Comparison of ENCODE assay signal across 18 cellular contexts in genomic region chr6:43837501-43837900, GRCh38.
A peak's percentile ranks its signal among the peaks of the same experiment; 100 is the strongest.
DNase-seq lines count a peak whose midpoint lies in the region; ATAC-seq and TF ChIP-seq lines count a peak whose summit lies in the region.
"Had no signal": no experiment of that assay in that cellular context is flagged by ENCODE, and none has a peak within 500 bp of the region (broad histone marks: within the 10 kb centered on the region; RNA-seq: fewer than 3 reads in every experiment).

No MANE protein-coding gene starts in this region.

- H3K9me3 ChIP-seq in HCT116 (ENCODE audit: control insufficient read depth in 1 of 2, insufficient read depth in 1 of 2, low read depth in 1 of 2, low read length in 2 of 2) = no peaks in the 10 kb centered on the region
- H3K9me3 ChIP-seq in hepatocyte (ENCODE audit: low read depth) = no peaks in the 10 kb centered on the region
- no peaks in the 10 kb centered on the region for H3K9me3 ChIP-seq in neural progenitor cell (ENCODE audit: low read depth)
- H3K9me3 ChIP-seq in SK-N-SH = no peaks in the 10 kb centered on the region
- no peaks in the 10 kb centered on the region for H3K9me3 ChIP-seq in tibial artery
- no peaks in the 10 kb centered on the region for H3K9me3 ChIP-seq in prostate gland
- H3K9me3 ChIP-seq: BE2C, SJCRH30 had no signal

- H3K4me2 ChIP-seq in HCT116 (ENCODE audit: low read length) = 0 out of 2 replicates have a peak overlapping the region, but pooled peaks have one; percentile 48
- peak overlapping the region; percentile 62 for H3K4me2 ChIP-seq in hepatocyte
- peak overlapping the region; percentile 15 for H3K4me2 ChIP-seq in neural progenitor cell
- no peak overlapping the region for H3K4me2 ChIP-seq in SK-N-SH
- H3K4me2 ChIP-seq: KMS-11 had no signal

- H3F3A ChIP-seq in neural progenitor cell (ENCODE audit: low read depth) (peaks cover 16% of the 10 kb centered on the region), SK-N-SH (replicated peaks; ENCODE audit: insufficient read depth) (no peaks in the 10 kb centered on the region)

- no peak overlapping the region for H2AFZ ChIP-seq in HCT116 (ENCODE audit: low read depth, low read length, poor library complexity, severe bottlenecking)
- H2AFZ ChIP-seq in hepatocyte = no peak overlapping the region
- H2AFZ ChIP-seq in neural progenitor cell (replicated peaks) = no peak overlapping the region
- H2AFZ ChIP-seq in SK-N-SH (ENCODE audit: low read depth) = no peak overlapping the region
- H2AFZ ChIP-seq: GM23248 had no signal

- no peak overlapping the region for H3K27ac Mint-ChIP-seq in neural progenitor cell

- no peak overlapping the region for H3K4me3 ChIP-seq in HCT116 (replicated peaks in 1 of 2; ENCODE audit: low read depth in 1 of 2, low read length in 2 of 2)
- no peak overlapping the region for H3K4me3 ChIP-seq in hepatocyte
- no peak overlapping the region for H3K4me3 ChIP-seq in neural progenitor cell
- no peak overlapping the region for H3K4me3 ChIP-seq in SK-N-SH (ENCODE audit: low read depth in 2 of 2, low read length in 1 of 2)
- H3K4me3 ChIP-seq in tibial artery = no peak overlapping the region
- H3K4me3 ChIP-seq in prostate gland = no peak overlapping the region
- H3K4me3 ChIP-seq: GM23248, SJCRH30 had no signal

- BruUV-seq in HCT116 (replicated peaks; lab: Mats Ljungman, UMichigan) = no TSS peak

- TF ChIP-seq POLR2A in HCT116 (IDR thresholded peaks at IDR 0.05; ENCODE audit: borderline replicate concordance, extremely low read depth, insufficient read depth, insufficient read length) = no peak
- TF ChIP-seq POLR2A in prostate gland (IDR thresholded peaks at IDR 0.05) = no peak

- CTCF ChIA-PET in HCT116 (lab: Charles Lee) (no interaction called here), SK-N-SH (lab: Yijun Ruan, JAX) (interaction anchor here (0.7 to 3.3 kb wide), 4 partner anchors 16 to 114 kb away, joined by 3 to 17 read pairs (median 3); no protein-coding TSS in a partner anchor)

- TF ChIP-seq RAD21 in HCT116 (IDR thresholded peaks at IDR 0.05; ENCODE audit: low read depth) = no peak
- TF ChIP-seq RAD21 in SK-N-SH (IDR thresholded peaks at IDR 0.05; ENCODE audit: low read length) = no peak

- H3K27me3 Mint-ChIP-seq in neural progenitor cell (ENCODE audit: insufficient read depth, low read depth) = peaks cover 8% of the 10 kb centered on the region

- no peak for ATAC-seq in HCT116

- H3K27ac ChIP-seq in HCT116 (ENCODE audit: low read depth, low read length) = no peak overlapping the region
- H3K27ac ChIP-seq in hepatocyte = peak overlapping the region; percentile 78
- H3K27ac ChIP-seq in neural progenitor cell = no peak overlapping the region
- H3K27ac ChIP-seq in SK-N-SH (ENCODE audit: low read depth in 2 of 2, low read length in 1 of 2) = no peak overlapping the region
- no peak overlapping the region for H3K27ac ChIP-seq in tibial artery
- H3K27ac ChIP-seq in prostate gland = no peak overlapping the region
- H3K27ac ChIP-seq: GM23248, KMS-11, SJCRH30 had no signal

- H3K9me2 ChIP-seq in HCT116 (ENCODE audit: insufficient read depth) (no peaks in the 10 kb centered on the region), hepatocyte (replicated peaks; ENCODE audit: insufficient read depth) (no peaks in the 10 kb centered on the region), SK-N-SH (no peaks in the 10 kb centered on the region)

- H3K79me2 ChIP-seq in HCT116 (ENCODE audit: insufficient read depth, low read length) = no peaks in the 10 kb centered on the region
- no peaks in the 10 kb centered on the region for H3K79me2 ChIP-seq in hepatocyte
- no peaks in the 10 kb centered on the region for H3K79me2 ChIP-seq in neural progenitor cell (ENCODE audit: low read depth)
- H3K79me2 ChIP-seq in SK-N-SH (ENCODE audit: insufficient read depth) = no peaks in the 10 kb centered on the region

- peaks cover 8 to 22% of the 10 kb centered on the region in 2 experiments for H3K4me1 ChIP-seq in HCT116 (ENCODE audit: control insufficient read depth in 1 of 2, insufficient read depth in 2 of 2, low read length in 2 of 2)
- H3K4me1 ChIP-seq in hepatocyte (ENCODE audit: insufficient read depth) = peaks cover 64% of the 10 kb centered on the region
- peaks cover 51% of the 10 kb centered on the region for H3K4me1 ChIP-seq in neural progenitor cell
- peaks cover 3 to 34% of the 10 kb centered on the region in 2 experiments; a peak in 2 of 4 replicates for H3K4me1 ChIP-seq in SK-N-SH (ENCODE audit: control insufficient read depth in 1 of 2, insufficient read depth in 2 of 2, low read depth in 1 of 2, low read length in 1 of 2)
- H3K4me1 ChIP-seq in tibial artery = no peaks in the 10 kb centered on the region
- H3K4me1 ChIP-seq in prostate gland (replicated peaks) = no peaks in the 10 kb centered on the region
- H3K4me1 ChIP-seq: SJCRH30 had no signal

- intact Hi-C loops in HCT116 (cut with micrococcal nuclease) = loop anchor here (5.0 kb wide), 1 partner anchor 65 kb away; the partner anchor contains the start of gene VEGFA
- intact Hi-C loops in tibial artery (cut with DNase I; ENCODE audit: low total_unique reads) = no loop called here
- intact Hi-C loops in prostate gland (cut with DNase I) = no loop called here

- H4K20me1 ChIP-seq in HCT116 (ENCODE audit: insufficient read depth) (no peaks in the 10 kb centered on the region), hepatocyte (ENCODE audit: insufficient read depth, poor library complexity, severe bottlenecking) (no peaks in the 10 kb centered on the region), neural progenitor cell (ENCODE audit: low read depth) (no peaks in the 10 kb centered on the region), SK-N-SH (ENCODE audit: insufficient read depth) (no peaks in the 10 kb centered on the region)

- WGBS in hepatocyte (ENCODE audit: low lambda C conversion rate, missing lambda C conversion rate) = 55% methylated on average over 2 of the region's 2 CpGs
- 0% methylated on average over 2 of the region's 2 CpGs for WGBS in SK-N-SH (ENCODE audit: low lambda C conversion rate)
- 19% methylated on average over 2 of the region's 2 CpGs for WGBS in prostate gland

- no peaks in the 10 kb centered on the region for H3K36me3 Mint-ChIP-seq in neural progenitor cell
- H3K36me3 Mint-ChIP-seq: CD4-positive, CD25-positive, alpha-beta regulatory T cell had no signal

- POLR2A ChIA-PET in HCT116 (lab: Charles Lee) (interaction anchor here (1.3 kb wide), 1 partner anchor 67 kb away, joined by 3 read pairs; the partner anchor contains the start of gene VEGFA), SK-N-SH (lab: Yijun Ruan, JAX) (no interaction called here)

- no peaks in the 10 kb centered on the region for H3K9me3 Mint-ChIP-seq in neural progenitor cell
- H3K9me3 Mint-ChIP-seq: H9, HFFc6 had no signal

- no peak overlapping the region for H3K4me3 Mint-ChIP-seq in neural progenitor cell
- H3K4me3 Mint-ChIP-seq: CD4-positive, CD25-positive, alpha-beta regulatory T cell; H9 had no signal

- H3K36me3 ChIP-seq in HCT116 (ENCODE audit: control insufficient read depth in 1 of 2, insufficient read depth in 2 of 2, low read length in 2 of 2) (no peaks in the 10 kb centered on the region), hepatocyte (replicated peaks; ENCODE audit: insufficient read depth, low read depth) (no peaks in the 10 kb centered on the region), neural progenitor cell (no peaks in the 10 kb centered on the region), SK-N-SH (replicated peaks in 1 of 2; ENCODE audit: control insufficient read depth in 1 of 2, insufficient read depth in 2 of 2, low read length in 1 of 2) (no peaks in the 10 kb centered on the region), tibial artery (no peaks in the 10 kb centered on the region), prostate gland (no peaks in the 10 kb centered on the region)
- H3K36me3 ChIP-seq: BE2C, SJCRH30 had no signal

- H3K9ac ChIP-seq in HCT116 (ENCODE audit: low read length) (no peak overlapping the region), neural progenitor cell (no peak overlapping the region), SK-N-SH (no peak overlapping the region)
- H3K9ac ChIP-seq: GM23248, KMS-11 had no signal

- no peak for TF ChIP-seq EP300 in SK-N-SH (IDR thresholded peaks at IDR 0.05; ENCODE audit: borderline replicate concordance in 1 of 2, low read depth in 1 of 2, low read length in 1 of 2)

- RAD21 ChIA-PET in HCT116 (lab: Charles Lee; ENCODE audit: low non-redundant PET in 1 of 2, low total read pairs in 2 of 2, uncharacterized antibody in 2 of 2, unreplicated experiment in 2 of 2) = no interaction called here

- no peaks in the 10 kb centered on the region for H3K27me3 ChIP-seq in HCT116 (ENCODE audit: insufficient read depth, low read length)
- no peaks in the 10 kb centered on the region for H3K27me3 ChIP-seq in hepatocyte
- H3K27me3 ChIP-seq in neural progenitor cell = no peaks in the 10 kb centered on the region
- no peaks in the 10 kb centered on the region for H3K27me3 ChIP-seq in SK-N-SH (ENCODE audit: insufficient read depth)
- peaks cover 0 to 4% of the 10 kb centered on the region in 2 donors for H3K27me3 ChIP-seq in tibial artery
- H3K27me3 ChIP-seq in prostate gland (replicated peaks; ENCODE audit: insufficient read depth) = no peaks in the 10 kb centered on the region
- H3K27me3 ChIP-seq: BE2C, SJCRH30 had no signal

- TF ChIP-seq CTCF in HCT116 (IDR thresholded peaks at IDR 0.05 in 2 of 3, conservative IDR thresholded peaks at IDR 0.05 in 1 of 3; ENCODE audit: borderline replicate concordance in 1 of 3, insufficient read depth in 1 of 3, low read depth in 2 of 3, low read length in 2 of 3) (no peak), hepatocyte (IDR thresholded peaks at IDR 0.05; ENCODE audit: poor library complexity) (no peak), neural progenitor cell (IDR thresholded peaks at IDR 0.05) (no peak), SK-N-SH (IDR thresholded peaks at IDR 0.05) (no peak), tibial artery (IDR thresholded peaks at IDR 0.05) (no peak), prostate gland (IDR thresholded peaks at IDR 0.05) (no peak)

- H3K4me1 Mint-ChIP-seq in neural progenitor cell = peaks cover 48% of the 10 kb centered on the region
- H3K4me1 Mint-ChIP-seq: CD4-positive, CD25-positive, alpha-beta regulatory T cell had no signal

- DNase-seq in HCT116 (ENCODE audit: low read depth, low spot score) = no peak
- no peak for DNase-seq in hepatocyte (ENCODE audit: low spot score)
- no peak for DNase-seq in neural progenitor cell (ENCODE audit: low spot score)
- no peak for DNase-seq in SK-N-SH
- no peak for DNase-seq in tibial artery
- no peak for DNase-seq in prostate gland (ENCODE audit: low spot score)
- DNase-seq in T1000 (lab: John Stamatoyannopoulos, UW) = no peak
- DNase-seq: DMS153; H9; NCI-H2029 treated with DMSO at 0.1 percent for 48 hours; NCI-H446 treated with DMSO at 0.1 percent for 48 hours; NK-92 treated with Interleukin-12 subunit alpha and Interleukin-12 subunit beta, amount 100 ng/mL, for 24 hours had no signal

TF ChIP-seq in HCT116, 20 proteins besides CTCF, POLR2A, EP300 and RAD21 (continues in another document):
- no peak for TF ChIP-seq ZFX (IDR thresholded peaks at IDR 0.05)

TF ChIP-seq in SK-N-SH, 30 proteins besides CTCF, POLR2A, EP300 and RAD21 (continues in another document):
- TF ChIP-seq FOXM1 (IDR thresholded peaks at IDR 0.05; ENCODE audit: low read depth) = no peak
- TF ChIP-seq SIN3A (IDR thresholded peaks at IDR 0.05; ENCODE audit: borderline replicate concordance, low read depth, low read length) = no peak
- TF ChIP-seq MXI1 (IDR thresholded peaks at IDR 0.05; ENCODE audit: low read depth, low read length) = no peak
- no peak for TF ChIP-seq ELF1 (IDR thresholded peaks at IDR 0.05)
- TF ChIP-seq RFX5 (IDR thresholded peaks at IDR 0.05; ENCODE audit: low read length) = no peak
